Comparison of ENCODE assay signal across 14 cellular contexts in genomic region chr7:73646785-73647724, GRCh38. TPM values are rescaled to one million over a fixed set of nuclear protein-coding genes. Genes with fewer than 3 reads are reported as not detected.
DNase-seq lines count a peak whose midpoint lies in the region; ATAC-seq, FAIRE-seq and TF ChIP-seq lines count a peak whose summit lies in the region.
"Had no signal": no experiment of that assay in that cellular context is flagged by ENCODE, and none has a peak within 500 bp of the region (broad histone marks: within the 10 kb centered on the region; RNA-seq: fewer than 3 reads in every experiment).

No MANE protein-coding gene starts in this region.

- CTCF ChIA-PET in A549 (lab: Yijun Ruan, JAX) = interaction anchor here (0.7 to 6.8 kb wide), 16 partner anchors 10 to 88 kb away, joined by 3 to 50 read pairs (median 6); partner anchors contain the start of gene VPS37D
- CTCF ChIA-PET in activated naive CD4-positive, alpha-beta T cell treated with anti-CD3 and anti-CD28 coated beads, Interleukin-2, amount 10 ng/mL, durations not matched to agents 7 days and 5 days (lab: Charles Lee) = interaction anchor here (2.0 kb wide), 1 partner anchor 18 kb away, joined by 6 read pairs; no protein-coding TSS in a partner anchor

- H3K4me2 ChIP-seq in A549 = peak overlapping the region; percentile 98

- no peak for TF ChIP-seq CTCF in A549 (IDR thresholded peaks at IDR 0.05)

- ATAC-seq in A549 = no peak; a peak in 1 of 6 replicates
- no peak for ATAC-seq in naive B cell (ENCODE audit: low read depth in 2 of 2)
- no peak for ATAC-seq in HG02973 (IDR thresholded peaks at IDR 0.05; ENCODE audit: unreplicated experiment)
- ATAC-seq in activated T-helper 17 cell treated with anti-CD3 and anti-CD28 coated beads, Interleukin-2, amount 50 U/mL, for 72 hours (replicated peaks) = no peak
- no peak for ATAC-seq in HG02798 (IDR thresholded peaks at IDR 0.05; ENCODE audit: poor library complexity, unreplicated experiment)

- 78% methylated on average over 15 of the region's 16 CpGs for WGBS in A549 (ENCODE audit: missing lambda C conversion rate)

- no peaks in the 10 kb centered on the region for H3K36me3 Mint-ChIP-seq in dendritic cell treated with granulocyte-macrophage colony-stimulating factor and Interleukin-4, amounts not matched to agents 40 ng/mL and 50 ng/mL, for 4 days (ENCODE audit: low read depth)
- H3K36me3 Mint-ChIP-seq in naive B cell = peaks cover 0 to 21% of the 10 kb centered on the region in 2 donors
- H3K36me3 Mint-ChIP-seq in activated naive CD4-positive, alpha-beta T cell treated with anti-CD3 and anti-CD28 coated beads, Interleukin-2, amount 10 ng/mL, durations not matched to agents 7 days and 5 days = no peaks in the 10 kb centered on the region
- H3K36me3 Mint-ChIP-seq in activated T-helper 17 cell treated with anti-CD3 and anti-CD28 coated beads, Interleukin-2, amount 50 U/mL, for 72 hours (ENCODE audit: low read depth) = no peaks in the 10 kb centered on the region

- H3K4me1 Mint-ChIP-seq in dendritic cell treated with granulocyte-macrophage colony-stimulating factor and Interleukin-4, amounts not matched to agents 40 ng/mL and 50 ng/mL, for 4 days (ENCODE audit: low read depth) = peaks cover 32% of the 10 kb centered on the region
- peaks cover 16 to 19% (median 17%) of the 10 kb centered on the region in 3 donors for H3K4me1 Mint-ChIP-seq in naive B cell
- peaks cover 9% of the 10 kb centered on the region for H3K4me1 Mint-ChIP-seq in activated naive CD4-positive, alpha-beta T cell treated with anti-CD3 and anti-CD28 coated beads, Interleukin-2, amount 10 ng/mL, durations not matched to agents 7 days and 5 days
- peaks cover 16% of the 10 kb centered on the region for H3K4me1 Mint-ChIP-seq in activated T-helper 17 cell treated with anti-CD3 and anti-CD28 coated beads, Interleukin-2, amount 50 U/mL, for 72 hours

- in situ Hi-C loops in HAP-1 (cut with MboI; ENCODE audit: low sequenced_read_pairs) = no loop called here

- H3K27ac ChIP-seq in A549 = peak overlapping the region; percentile 91 to 95
- H3K27ac ChIP-seq: uterus had no signal

- H3K9me3 ChIP-seq in A549 = no peaks in the 10 kb centered on the region
- no peaks in the 10 kb centered on the region for H3K9me3 ChIP-seq in HAP-1
- H3K9me3 ChIP-seq: uterus had no signal

- no peaks in the 10 kb centered on the region for H3K9me3 Mint-ChIP-seq in dendritic cell treated with granulocyte-macrophage colony-stimulating factor and Interleukin-4, amounts not matched to agents 40 ng/mL and 50 ng/mL, for 4 days
- H3K9me3 Mint-ChIP-seq in naive B cell = peaks cover 0 to 4% (median under 1%) of the 10 kb centered on the region in 7 donors
- H3K9me3 Mint-ChIP-seq in activated naive CD4-positive, alpha-beta T cell treated with anti-CD3 and anti-CD28 coated beads, Interleukin-2, amount 10 ng/mL, durations not matched to agents 7 days and 5 days = no peaks in the 10 kb centered on the region
- peaks cover under 1% of the 10 kb centered on the region for H3K9me3 Mint-ChIP-seq in activated T-helper 17 cell treated with anti-CD3 and anti-CD28 coated beads, Interleukin-2, amount 50 U/mL, for 72 hours
- H3K9me3 Mint-ChIP-seq: HFFc6 had no signal

- peaks cover 13% of the 10 kb centered on the region; the same call in 2 of the 3 replicates for H3K4me1 ChIP-seq in A549
- H3K4me1 ChIP-seq in HAP-1 = peaks cover 4% of the 10 kb centered on the region

- H3K27me3 ChIP-seq in HAP-1 (ENCODE audit: low read depth) = peaks cover 5% of the 10 kb centered on the region

- no peak for FAIRE-seq in A549 (lab: Jason Lieb, UNC)

- TF ChIP-seq EP300 in A549 (IDR thresholded peaks at IDR 0.05) = no peak

- H3K4me3 Mint-ChIP-seq in dendritic cell treated with granulocyte-macrophage colony-stimulating factor and Interleukin-4, amounts not matched to agents 40 ng/mL and 50 ng/mL, for 4 days = no peak overlapping the region
- H3K4me3 Mint-ChIP-seq in naive B cell = peak overlapping the region in 6 of 8 donors; percentile 22 to 76 (median 39)
- no peak overlapping the region for H3K4me3 Mint-ChIP-seq in activated naive CD4-positive, alpha-beta T cell treated with anti-CD3 and anti-CD28 coated beads, Interleukin-2, amount 10 ng/mL, durations not matched to agents 7 days and 5 days
- H3K4me3 Mint-ChIP-seq in activated T-helper 17 cell treated with anti-CD3 and anti-CD28 coated beads, Interleukin-2, amount 50 U/mL, for 72 hours = no peak overlapping the region
- H3K4me3 Mint-ChIP-seq: HFFc6 had no signal

- peak overlapping the region; percentile 57 for H3K27ac Mint-ChIP-seq in dendritic cell treated with granulocyte-macrophage colony-stimulating factor and Interleukin-4, amounts not matched to agents 40 ng/mL and 50 ng/mL, for 4 days
- H3K27ac Mint-ChIP-seq in naive B cell = no peak overlapping the region
- no peak overlapping the region for H3K27ac Mint-ChIP-seq in activated naive CD4-positive, alpha-beta T cell treated with anti-CD3 and anti-CD28 coated beads, Interleukin-2, amount 10 ng/mL, durations not matched to agents 7 days and 5 days
- no peak overlapping the region for H3K27ac Mint-ChIP-seq in activated T-helper 17 cell treated with anti-CD3 and anti-CD28 coated beads, Interleukin-2, amount 50 U/mL, for 72 hours
- H3K27ac Mint-ChIP-seq: HFFc6 had no signal

- peaks cover 85% of the 10 kb centered on the region for H3K27me3 Mint-ChIP-seq in dendritic cell treated with granulocyte-macrophage colony-stimulating factor and Interleukin-4, amounts not matched to agents 40 ng/mL and 50 ng/mL, for 4 days
- H3K27me3 Mint-ChIP-seq in naive B cell = peaks cover 53 to 78% (median 69%) of the 10 kb centered on the region in 3 donors
- H3K27me3 Mint-ChIP-seq in activated naive CD4-positive, alpha-beta T cell treated with anti-CD3 and anti-CD28 coated beads, Interleukin-2, amount 10 ng/mL, durations not matched to agents 7 days and 5 days = peaks cover 81% of the 10 kb centered on the region
- peaks cover 38% of the 10 kb centered on the region for H3K27me3 Mint-ChIP-seq in activated T-helper 17 cell treated with anti-CD3 and anti-CD28 coated beads, Interleukin-2, amount 50 U/mL, for 72 hours

- DNase-seq in A549 (ENCODE audit: low read depth in 1 of 2, low spot score in 1 of 2) = no peak
- no peak for DNase-seq in HAP-1 (ENCODE audit: low spot score in 2 of 2)
- DNase-seq in naive B cell = no peak
- no peak for DNase-seq in activated naive CD4-positive, alpha-beta T cell treated with anti-CD3 and anti-CD28 coated beads, Interleukin-2, amount 10 ng/mL, durations not matched to agents 7 days and 5 days
- DNase-seq: cortex of kidney, HFFc6, kidney glomerular epithelial cell, NCI-H1436 treated with DMSO at 0.1 percent for 48 hours, SHP77, uterus had no signal

- TF ChIP-seq POLR2A in A549 (IDR thresholded peaks at IDR 0.05; ENCODE audit: low read length) = no peak

- intact Hi-C loops in dendritic cell treated with granulocyte-macrophage colony-stimulating factor and Interleukin-4, amounts not matched to agents 40 ng/mL and 50 ng/mL, for 4 days (cut with micrococcal nuclease) = no loop called here

- TF ChIP-seq RAD21 in A549 (conservative IDR thresholded peaks at IDR 0.05 in 1 of 2, IDR thresholded peaks at IDR 0.05 in 1 of 2) = no peak

- H3K4me3 ChIP-seq in A549 (peak overlapping the region; percentile 68), HAP-1 (peak overlapping the region; percentile 36)

- H3K36me3 ChIP-seq in HAP-1 (replicated peaks) = no peaks in the 10 kb centered on the region
- H3K36me3 ChIP-seq: uterus had no signal

- POLR2A ChIA-PET in A549 (lab: Yijun Ruan, JAX) = no interaction called here

TF ChIP-seq in A549, 52 proteins besides CTCF, POLR2A, EP300 and RAD21 (continues in another document):
- TF ChIP-seq ZNF302 (CRISPR knock-in tag; IDR thresholded peaks at IDR 0.05) = no peak
- TF ChIP-seq RNF2 (IDR thresholded peaks at IDR 0.05; ENCODE audit: borderline replicate concordance, low read depth) = no peak
- TF ChIP-seq CEBPB (IDR thresholded peaks at IDR 0.05) = no peak
- TF ChIP-seq RCOR1 (IDR thresholded peaks at IDR 0.05; ENCODE audit: low read depth, low read length) = no peak

RNA-seq across cellular contexts. Expression of gene VPS37D, which starts 20.6 kb away (rescaled TPM):
- polyA plus RNA-seq in A549 (2011; rRNA removed) = 3.3 and 3.8 TPM in 2 replicates
- polyA plus RNA-seq in A549 (2012; cell fraction: cytosol; rRNA removed) = 3.2 and 4.5 TPM in 2 replicates
- 3.2 and 3.6 TPM in 2 replicates for polyA plus RNA-seq in A549 (2012; cell fraction: nucleus; rRNA removed)
- 2.2 to 2.9 TPM (median 2.6 TPM) in 3 replicates for polyA plus RNA-seq in A549 (2017; fragmentation: RNase III; extraction: RNeasy Plus Mini Kit Qiagen cat#74134 plus additional on column Dnase treatment)
- polyA minus RNA-seq in A549 (2011; rRNA and poly(A)+ RNA removed) = 2.1 and 3.3 TPM in 2 replicates
- under 1 TPM in 1 of 6 donors, not detected in 5; 0.23 TPM for polyA plus RNA-seq in naive B cell (ENCODE audit: low read depth in 6 of 6)
- under 1 TPM; 0.15 to 0.48 TPM for total RNA-seq in activated T-helper 17 cell treated with anti-CD3 and anti-CD28 coated beads, Interleukin-2, amount 50 U/mL, for 72 hours

RNA-seq across cellular contexts. Expression of gene MLXIPL, which starts 22.7 kb away (rescaled TPM):
- 1.4 and 2.2 TPM in 2 replicates for polyA plus RNA-seq in A549 (2011; rRNA removed)
- polyA plus RNA-seq in A549 (2012; cell fraction: cytosol; rRNA removed) = 0.93 and 1.4 TPM in 2 replicates
- polyA plus RNA-seq in A549 (2012; cell fraction: nucleus; rRNA removed) = 11.2 and 12.0 TPM in 2 replicates
- 1.8 to 3.8 TPM (median 3.3 TPM) in 3 replicates for polyA plus RNA-seq in A549 (2017; fragmentation: RNase III; extraction: RNeasy Plus Mini Kit Qiagen cat#74134 plus additional on column Dnase treatment)
- 0.62 and 2.9 TPM in 2 replicates for polyA minus RNA-seq in A549 (2011; rRNA and poly(A)+ RNA removed)
- polyA plus RNA-seq in naive B cell (ENCODE audit: low read depth in 6 of 6) = not detected
- not detected for total RNA-seq in activated T-helper 17 cell treated with anti-CD3 and anti-CD28 coated beads, Interleukin-2, amount 50 U/mL, for 72 hours
- total RNA-seq: HFFc6 had no signal

RNA-seq across cellular contexts. Expression of gene DNAJC30, which starts 36.2 kb away (rescaled TPM):
- polyA plus RNA-seq in A549 (2011; rRNA removed) (5.2 and 5.7 TPM in 2 replicates), A549 (2017; fragmentation: RNase III; extraction: RNeasy Plus Mini Kit Qiagen cat#74134 plus additional on column Dnase treatment) (8.9 to 10.1 TPM (median 9.3 TPM) in 3 replicates), naive B cell (ENCODE audit: low read depth in 6 of 6) (10 to 100 TPM in 5 of 6 donors, 1 to 10 TPM in 1; 9.9 to 15.4 (median 12.2) TPM)
- polyA plus RNA-seq in A549 (2012; cell fraction: cytosol; rRNA removed) = 8.1 and 12.9 TPM in 2 replicates
- 11.4 and 13.4 TPM in 2 replicates for polyA plus RNA-seq in A549 (2012; cell fraction: nucleus; rRNA removed)
- 4.0 and 5.4 TPM in 2 replicates for polyA minus RNA-seq in A549 (2011; rRNA and poly(A)+ RNA removed)
- total RNA-seq in activated T-helper 17 cell treated with anti-CD3 and anti-CD28 coated beads, Interleukin-2, amount 50 U/mL, for 72 hours = 1 to 10 TPM; 5.3 to 7.6 TPM

RNA-seq across cellular contexts. Expression of gene BUD23, which starts 36.3 kb away (rescaled TPM):
- polyA plus RNA-seq in A549 (2011; rRNA removed) = 131 and 161 TPM in 2 replicates
- polyA plus RNA-seq in A549 (2012; cell fraction: cytosol; rRNA removed) = 174 and 207 TPM in 2 replicates
- 105 and 131 TPM in 2 replicates for polyA plus RNA-seq in A549 (2012; cell fraction: nucleus; rRNA removed)
- 130 to 145 TPM (median 134 TPM) in 3 replicates for polyA plus RNA-seq in A549 (2017; fragmentation: RNase III; extraction: RNeasy Plus Mini Kit Qiagen cat#74134 plus additional on column Dnase treatment)
- polyA minus RNA-seq in A549 (2011; rRNA and poly(A)+ RNA removed) = 64.7 and 68.8 TPM in 2 replicates
- 100 to 1,000 TPM; 129 to 249 (median 148) TPM for polyA plus RNA-seq in naive B cell (ENCODE audit: low read depth in 6 of 6)
- total RNA-seq in activated T-helper 17 cell treated with anti-CD3 and anti-CD28 coated beads, Interleukin-2, amount 50 U/mL, for 72 hours = 10 to 100 TPM; 54.6 to 82.3 TPM

Comparison
In these comparisons a context has a peak if more than half of its experiments do, and no peak if none do; other contexts are left out.
1. H3K4me3 Mint-ChIP-seq: peak in naive B cell (6 of 8); none in dendritic cell treated with granulocyte-macrophage colony-stimulating factor and Interleukin-4, amounts not matched to agents 40 ng/mL and 50 ng/mL, for 4 days (single experiment), activated naive CD4-positive, alpha-beta T cell treated with anti-CD3 and anti-CD28 coated beads, Interleukin-2, amount 10 ng/mL, durations not matched to agents 7 days and 5 days (single experiment) and activated T-helper 17 cell treated with anti-CD3 and anti-CD28 coated beads, Interleukin-2, amount 50 U/mL, for 72 hours (single experiment).